Comparison of ENCODE assay signal across 31 cellular contexts in genomic region chr12:31015215-31015614, GRCh38.
"Had no signal": no experiment of that assay in that cellular context is flagged by ENCODE, and none has a peak within 500 bp of the region (broad histone marks: within the 10 kb centered on the region; RNA-seq: fewer than 3 reads in every experiment).

No MANE protein-coding gene starts in this region.

- H3K27ac ChIP-seq: brain microvascular endothelial cell, esophagus muscularis mucosa, foreskin keratinocyte, gastrocnemius medialis, heart left ventricle had no signal

- H3K9me3 Mint-ChIP-seq: activated CD4-positive, alpha-beta T cell treated with anti-CD3 and anti-CD28 coated beads, Interleukin-2, amount 10 ng/mL, durations not matched to agents 24 days and 14 days; activated T-helper 1 cell treated with anti-CD3 and anti-CD28 coated beads, Interleukin-12 subunit alpha, Interleukin-12 subunit beta, Interleukin-2, Interleukin-4 antibody, amounts not matched to agents 30 ng/mL and 10 ng/mL and 1 ng/mL, durations not matched to agents 14 hours and 24 hours and 36 hours; activated T-helper 2 cell treated with anti-CD3 and anti-CD28 coated beads, Interferon-gamma antibody, Interleukin-2, Interleukin-4, amounts not matched to agents 10 μg/mL and 5 μg/mL and 100 μg/mL, durations not matched to agents 14 hours and 24 hours and 36 hours; effector memory CD8-positive, alpha-beta T cell had no signal

- DNase-seq: activated CD4-positive, alpha-beta memory T cell treated with anti-CD3 and anti-CD28 coated beads for 36 hours; activated CD4-positive, alpha-beta T cell treated with anti-CD3 and anti-CD28 coated beads for 36 hours; activated CD4-positive, alpha-beta T cell treated with anti-CD3 and anti-CD28 coated beads, Interleukin-2, amount 10 ng/mL, durations not matched to agents 24 days and 14 days; activated CD4-positive, CD25-positive, alpha-beta regulatory T cell; activated CD4-positive, CD25-positive, alpha-beta regulatory T cell treated with anti-CD3 and anti-CD28 coated beads, Interleukin-2, amount 50 U/mL, for 72 hours; activated CD8-positive, alpha-beta memory T cell treated with anti-CD3 and anti-CD28 coated beads, Interleukin-2, amount 10 ng/mL, durations not matched to agents 7 days and 5 days; activated CD8-positive, alpha-beta memory T cell treated with anti-CD3 and anti-CD28 coated beads, Interleukin-2, amount 50 U/mL, for 4 hours; activated CD8-positive, alpha-beta T cell treated with anti-CD3 and anti-CD28 coated beads, Interleukin-2, amount 10 ng/mL, durations not matched to agents 7 days and 5 days; activated gamma-delta T cell treated with Interleukin-2 at 50 U/mL for 16 hours; activated naive CD4-positive, alpha-beta T cell treated with anti-CD3 and anti-CD28 coated beads, Interleukin-2, amount 50 U/mL, for 16 hours; activated naive CD4-positive, alpha-beta T cell treated with Interleukin-2 at 50 U/mL for 16 hours; activated T-cell treated with anti-CD3 and anti-CD28 coated beads, Interleukin-2, amount 50 U/mL, for 1 hour; activated T-cell treated with anti-CD3 and anti-CD28 coated beads, Interleukin-2, amount 50 U/mL, for 48 hours; amniotic stem cell; anterior cingulate cortex; brain microvascular endothelial cell; caudate nucleus; cortex of kidney; dermis blood vessel endothelial cell; effector CD4-positive, alpha-beta T cell; effector memory CD8-positive, alpha-beta T cell; erythroblast; foreskin keratinocyte; gastrocnemius medialis; glutamatergic neuron; heart left ventricle; T-helper 2 cell had no signal

- H3K4me3 ChIP-seq: esophagus muscularis mucosa, gastrocnemius medialis, heart left ventricle had no signal

- H3K27ac Mint-ChIP-seq: activated CD4-positive, alpha-beta memory T cell treated with anti-CD3 and anti-CD28 coated beads for 36 hours; activated CD4-positive, alpha-beta T cell treated with anti-CD3 and anti-CD28 coated beads for 36 hours; activated CD4-positive, alpha-beta T cell treated with anti-CD3 and anti-CD28 coated beads, Interleukin-2, amount 10 ng/mL, durations not matched to agents 24 days and 14 days; activated CD8-positive, alpha-beta memory T cell treated with anti-CD3 and anti-CD28 coated beads, Interleukin-2, amount 10 ng/mL, durations not matched to agents 7 days and 5 days; activated CD8-positive, alpha-beta T cell treated with anti-CD3 and anti-CD28 coated beads, Interleukin-2, amount 10 ng/mL, durations not matched to agents 7 days and 5 days; activated naive CD8-positive, alpha-beta T cell; activated T-helper 1 cell treated with anti-CD3 and anti-CD28 coated beads, Interleukin-12 subunit alpha, Interleukin-12 subunit beta, Interleukin-2, Interleukin-4 antibody, amounts not matched to agents 30 ng/mL and 10 ng/mL and 1 ng/mL, durations not matched to agents 14 hours and 24 hours and 36 hours; activated T-helper 2 cell treated with anti-CD3 and anti-CD28 coated beads, Interferon-gamma antibody, Interleukin-2, Interleukin-4, amounts not matched to agents 10 μg/mL and 5 μg/mL and 100 μg/mL, durations not matched to agents 14 hours and 24 hours and 36 hours; effector memory CD8-positive, alpha-beta T cell had no signal

- H3K36me3 ChIP-seq: brain microvascular endothelial cell, esophagus muscularis mucosa, gastrocnemius medialis, heart left ventricle had no signal

- ATAC-seq: activated CD4-positive, alpha-beta T cell treated with anti-CD3 and anti-CD28 coated beads for 36 hours; activated CD8-positive, alpha-beta memory T cell treated with anti-CD3 and anti-CD28 coated beads, Interleukin-2, amount 10 ng/mL, durations not matched to agents 7 days and 5 days; activated CD8-positive, alpha-beta T cell treated with anti-CD3 and anti-CD28 coated beads, Interleukin-2, amount 10 ng/mL, durations not matched to agents 7 days and 5 days; effector memory CD8-positive, alpha-beta T cell; foreskin keratinocyte; gastrocnemius medialis; heart left ventricle had no signal

- H3K9me3 ChIP-seq: esophagus muscularis mucosa, gastrocnemius medialis, heart left ventricle had no signal

- H3K36me3 Mint-ChIP-seq: activated CD4-positive, alpha-beta memory T cell treated with anti-CD3 and anti-CD28 coated beads for 36 hours; activated CD8-positive, alpha-beta memory T cell treated with anti-CD3 and anti-CD28 coated beads, Interleukin-2, amount 10 ng/mL, durations not matched to agents 7 days and 5 days had no signal

- H3K4me3 Mint-ChIP-seq: activated CD4-positive, alpha-beta memory T cell treated with anti-CD3 and anti-CD28 coated beads for 36 hours; activated CD4-positive, alpha-beta T cell treated with anti-CD3 and anti-CD28 coated beads for 36 hours; activated CD4-positive, alpha-beta T cell treated with anti-CD3 and anti-CD28 coated beads, Interleukin-2, amount 10 ng/mL, durations not matched to agents 24 days and 14 days; activated CD8-positive, alpha-beta memory T cell treated with anti-CD3 and anti-CD28 coated beads, Interleukin-2, amount 10 ng/mL, durations not matched to agents 7 days and 5 days; activated CD8-positive, alpha-beta T cell treated with anti-CD3 and anti-CD28 coated beads, Interleukin-2, amount 10 ng/mL, durations not matched to agents 7 days and 5 days; activated naive CD8-positive, alpha-beta T cell; activated T-helper 1 cell treated with anti-CD3 and anti-CD28 coated beads, Interleukin-12 subunit alpha, Interleukin-12 subunit beta, Interleukin-2, Interleukin-4 antibody, amounts not matched to agents 30 ng/mL and 10 ng/mL and 1 ng/mL, durations not matched to agents 14 hours and 24 hours and 36 hours; effector memory CD8-positive, alpha-beta T cell had no signal

- H3K27me3 ChIP-seq: brain microvascular endothelial cell, esophagus muscularis mucosa, gastrocnemius medialis had no signal

- H3K4me1 ChIP-seq: esophagus muscularis mucosa, foreskin keratinocyte, gastrocnemius medialis, heart left ventricle had no signal

- H3K4me1 Mint-ChIP-seq: activated CD4-positive, alpha-beta T cell treated with anti-CD3 and anti-CD28 coated beads for 36 hours; activated CD4-positive, alpha-beta T cell treated with anti-CD3 and anti-CD28 coated beads, Interleukin-2, amount 10 ng/mL, durations not matched to agents 24 days and 14 days; activated CD8-positive, alpha-beta memory T cell treated with anti-CD3 and anti-CD28 coated beads, Interleukin-2, amount 10 ng/mL, durations not matched to agents 7 days and 5 days had no signal

- H3K27me3 Mint-ChIP-seq: activated CD4-positive, alpha-beta T cell treated with anti-CD3 and anti-CD28 coated beads, Interleukin-2, amount 10 ng/mL, durations not matched to agents 24 days and 14 days had no signal
